Comparison of ENCODE assay signal across 34 cellular contexts in genomic region chrX:87327267-87327666, GRCh38.
"Had no signal": no experiment of that assay in that cellular context is flagged by ENCODE, and none has a peak within 500 bp of the region (broad histone marks: within the 10 kb centered on the region; RNA-seq: fewer than 3 reads in every experiment).

No MANE protein-coding gene starts in this region.

- H3K36me3 ChIP-seq: MG63 had no signal

- H3K4me3 ChIP-seq: MG63 had no signal

- H3K27ac ChIP-seq: KMS-11 had no signal

- H3K9me3 ChIP-seq: MG63 had no signal

- DNase-seq: Karpas-422, Kasumi-1, MG63, MM.1S, MV-4-11, NCI-H1048, NCI-H1092, NCI-H1092 treated with DMSO at 0.1 percent for 48 hours, NCI-H1105, NCI-H1105 treated with DMSO at 0.1 percent for 48 hours, NCI-H1417, NCI-H1417 treated with DMSO at 0.1 percent for 48 hours, NCI-H1436, NCI-H1436 treated with DMSO at 0.1 percent for 48 hours, NCI-H146, NCI-H1694, NCI-H1694 treated with DMSO at 0.1 percent for 48 hours, NCI-H187, NCI-H187 treated with DMSO at 0.1 percent for 48 hours, NCI-H1930, NCI-H2029, NCI-H2029 treated with DMSO at 0.1 percent for 48 hours, NCI-H2081, NCI-H2081 treated with DMSO at 0.1 percent for 48 hours, NCI-H2107, NCI-H2171, NCI-H2171 treated with DMSO at 0.1 percent for 48 hours, NCI-H2227 treated with DMSO at 0.1 percent for 48 hours, NCI-H226, NCI-H345, NCI-H446, NCI-H446 treated with DMSO at 0.1 percent for 48 hours, NCI-H510A had no signal

- H3K27me3 ChIP-seq: MG63 had no signal
